Comparison of ENCODE assay signal across 23 cellular contexts in genomic region chr4:155073852-155074251, GRCh38.
"Had no signal": no experiment of that assay in that cellular context is flagged by ENCODE, and none has a peak within 500 bp of the region (broad histone marks: within the 10 kb centered on the region; RNA-seq: fewer than 3 reads in every experiment).

No MANE protein-coding gene starts in this region.

- H3K36me3 ChIP-seq: esophagus squamous epithelium, neural progenitor cell, spleen, thoracic aorta, tibial nerve, upper lobe of left lung had no signal

- H3K9me3 ChIP-seq: esophagus squamous epithelium, mucosa of descending colon, psoas muscle, spleen, thoracic aorta, tibial nerve, upper lobe of left lung had no signal

- H3K4me1 ChIP-seq: esophagus squamous epithelium, foreskin keratinocyte, neural progenitor cell, psoas muscle, spleen, tibial nerve, upper lobe of left lung had no signal

- H3K27ac ChIP-seq: esophagus squamous epithelium, foreskin keratinocyte, neural progenitor cell, psoas muscle, skin epidermis, spleen, thoracic aorta, tibial nerve, upper lobe of left lung had no signal

- H3K27me3 ChIP-seq: esophagus squamous epithelium, foreskin keratinocyte, neural progenitor cell, spleen, tibial nerve, upper lobe of left lung had no signal

- H3K4me3 ChIP-seq: coronary artery, esophagus squamous epithelium, lung, mucosa of descending colon, neural progenitor cell, psoas muscle, skin epidermis, spleen, tibial nerve, upper lobe of left lung had no signal

- H3K9ac ChIP-seq: neural progenitor cell had no signal

- ATAC-seq: foreskin keratinocyte; left ventricle myocardium superior; mucosa of descending colon; psoas muscle; right cardiac atrium; stimulated activated memory B cell treated with anti-CD40 and anti-IgM and Interleukin-4, amounts not matched to agents 10 μg/mL and 1 μg/mL and 100 μg/mL, for 72 hours; stimulated activated naive CD8-positive, alpha-beta T cell treated with anti-CD3 and anti-CD28 coated beads, Interleukin-15, Interleukin-2, amounts not matched to agents 100 U/mL and 50 U/mL, for 24 hours had no signal

- DNase-seq: dermis blood vessel endothelial cell; effector memory CD4-positive, alpha-beta T cell; erythroblast; esophagus squamous epithelium; foreskin keratinocyte; left ventricle myocardium superior; mucosa of descending colon; naive B cell; posterior cingulate gyrus; psoas muscle; right cardiac atrium; spleen; stimulated activated CD4-positive, alpha-beta T cell treated with anti-CD3 and anti-CD28 coated beads, Interleukin-4, amount 100 ng/mL, for 4 hours; stimulated activated naive CD8-positive, alpha-beta T cell treated with anti-CD3 and anti-CD28 coated beads, Interleukin-15, Interleukin-2, amounts not matched to agents 100 U/mL and 50 U/mL, for 24 hours; substantia nigra; upper lobe of left lung had no signal
